ENCODE assay signal across 1 cellular context in the genomic region with DNA sequence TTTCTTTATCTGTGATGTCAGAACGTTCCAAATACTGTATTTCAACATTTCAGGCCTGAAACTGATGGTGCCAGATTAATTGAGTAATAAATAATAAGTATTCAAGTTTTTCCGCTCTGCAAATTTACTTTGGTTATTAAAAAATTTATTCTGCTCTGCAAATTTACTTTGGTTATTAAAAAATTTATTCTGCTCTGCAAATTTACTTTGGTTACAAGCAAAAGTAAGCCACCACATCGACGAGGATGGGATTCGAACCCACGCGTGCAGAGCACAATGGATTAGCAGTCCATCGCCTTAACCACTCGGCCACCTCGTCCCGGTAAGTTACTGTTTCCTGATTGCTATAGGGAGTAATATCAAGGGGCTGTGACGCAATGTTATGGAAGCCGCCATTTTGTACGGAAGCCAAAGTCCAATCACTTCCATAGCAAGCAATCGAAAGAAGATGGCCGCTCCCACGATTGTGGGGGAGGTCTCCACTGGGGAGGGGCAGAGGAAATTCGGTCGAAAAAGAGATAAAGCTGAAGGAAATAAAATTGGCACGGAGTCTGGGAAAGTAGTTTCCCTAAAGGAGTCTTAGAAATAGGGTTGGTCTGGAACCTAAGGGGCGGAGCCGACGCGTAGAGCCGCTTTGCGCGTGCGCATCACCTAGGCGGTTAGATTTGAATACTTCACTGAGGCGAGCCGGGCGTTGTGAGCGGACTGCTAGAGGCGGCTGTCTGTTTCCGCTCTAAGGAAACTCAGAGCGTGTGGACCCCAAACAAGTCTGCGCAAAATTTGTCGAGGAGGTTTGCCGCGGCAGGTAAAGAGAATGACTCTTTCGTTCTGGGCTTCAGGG.
TF ChIP-seq lines count a peak whose summit lies in the region.

A gene with protein sequence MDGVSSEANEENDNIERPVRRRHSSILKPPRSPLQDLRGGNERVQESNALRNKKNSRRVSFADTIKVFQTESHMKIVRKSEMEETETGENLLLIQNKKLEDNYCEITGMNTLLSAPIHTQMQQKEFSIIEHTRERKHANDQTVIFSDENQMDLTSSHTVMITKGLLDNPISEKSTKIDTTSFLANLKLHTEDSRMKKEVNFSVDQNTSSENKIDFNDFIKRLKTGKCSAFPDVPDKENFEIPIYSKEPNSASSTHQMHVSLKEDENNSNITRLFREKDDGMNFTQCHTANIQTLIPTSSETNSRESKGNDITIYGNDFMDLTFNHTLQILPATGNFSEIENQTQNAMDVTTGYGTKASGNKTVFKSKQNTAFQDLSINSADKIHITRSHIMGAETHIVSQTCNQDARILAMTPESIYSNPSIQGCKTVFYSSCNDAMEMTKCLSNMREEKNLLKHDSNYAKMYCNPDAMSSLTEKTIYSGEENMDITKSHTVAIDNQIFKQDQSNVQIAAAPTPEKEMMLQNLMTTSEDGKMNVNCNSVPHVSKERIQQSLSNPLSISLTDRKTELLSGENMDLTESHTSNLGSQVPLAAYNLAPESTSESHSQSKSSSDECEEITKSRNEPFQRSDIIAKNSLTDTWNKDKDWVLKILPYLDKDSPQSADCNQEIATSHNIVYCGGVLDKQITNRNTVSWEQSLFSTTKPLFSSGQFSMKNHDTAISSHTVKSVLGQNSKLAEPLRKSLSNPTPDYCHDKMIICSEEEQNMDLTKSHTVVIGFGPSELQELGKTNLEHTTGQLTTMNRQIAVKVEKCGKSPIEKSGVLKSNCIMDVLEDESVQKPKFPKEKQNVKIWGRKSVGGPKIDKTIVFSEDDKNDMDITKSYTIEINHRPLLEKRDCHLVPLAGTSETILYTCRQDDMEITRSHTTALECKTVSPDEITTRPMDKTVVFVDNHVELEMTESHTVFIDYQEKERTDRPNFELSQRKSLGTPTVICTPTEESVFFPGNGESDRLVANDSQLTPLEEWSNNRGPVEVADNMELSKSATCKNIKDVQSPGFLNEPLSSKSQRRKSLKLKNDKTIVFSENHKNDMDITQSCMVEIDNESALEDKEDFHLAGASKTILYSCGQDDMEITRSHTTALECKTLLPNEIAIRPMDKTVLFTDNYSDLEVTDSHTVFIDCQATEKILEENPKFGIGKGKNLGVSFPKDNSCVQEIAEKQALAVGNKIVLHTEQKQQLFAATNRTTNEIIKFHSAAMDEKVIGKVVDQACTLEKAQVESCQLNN (N-terminal part only) (plus strand): TSS at position 662 of the 841 bp plus-strand sequence. CDS start 8,683 bp downstream, outside the sequence.

TF ChIP-seq in K562, 482 proteins besides CTCF, POLR2A, EP300 and RAD21 (continued from another document and continues in another):
- TF ChIP-seq, protein P1, sequence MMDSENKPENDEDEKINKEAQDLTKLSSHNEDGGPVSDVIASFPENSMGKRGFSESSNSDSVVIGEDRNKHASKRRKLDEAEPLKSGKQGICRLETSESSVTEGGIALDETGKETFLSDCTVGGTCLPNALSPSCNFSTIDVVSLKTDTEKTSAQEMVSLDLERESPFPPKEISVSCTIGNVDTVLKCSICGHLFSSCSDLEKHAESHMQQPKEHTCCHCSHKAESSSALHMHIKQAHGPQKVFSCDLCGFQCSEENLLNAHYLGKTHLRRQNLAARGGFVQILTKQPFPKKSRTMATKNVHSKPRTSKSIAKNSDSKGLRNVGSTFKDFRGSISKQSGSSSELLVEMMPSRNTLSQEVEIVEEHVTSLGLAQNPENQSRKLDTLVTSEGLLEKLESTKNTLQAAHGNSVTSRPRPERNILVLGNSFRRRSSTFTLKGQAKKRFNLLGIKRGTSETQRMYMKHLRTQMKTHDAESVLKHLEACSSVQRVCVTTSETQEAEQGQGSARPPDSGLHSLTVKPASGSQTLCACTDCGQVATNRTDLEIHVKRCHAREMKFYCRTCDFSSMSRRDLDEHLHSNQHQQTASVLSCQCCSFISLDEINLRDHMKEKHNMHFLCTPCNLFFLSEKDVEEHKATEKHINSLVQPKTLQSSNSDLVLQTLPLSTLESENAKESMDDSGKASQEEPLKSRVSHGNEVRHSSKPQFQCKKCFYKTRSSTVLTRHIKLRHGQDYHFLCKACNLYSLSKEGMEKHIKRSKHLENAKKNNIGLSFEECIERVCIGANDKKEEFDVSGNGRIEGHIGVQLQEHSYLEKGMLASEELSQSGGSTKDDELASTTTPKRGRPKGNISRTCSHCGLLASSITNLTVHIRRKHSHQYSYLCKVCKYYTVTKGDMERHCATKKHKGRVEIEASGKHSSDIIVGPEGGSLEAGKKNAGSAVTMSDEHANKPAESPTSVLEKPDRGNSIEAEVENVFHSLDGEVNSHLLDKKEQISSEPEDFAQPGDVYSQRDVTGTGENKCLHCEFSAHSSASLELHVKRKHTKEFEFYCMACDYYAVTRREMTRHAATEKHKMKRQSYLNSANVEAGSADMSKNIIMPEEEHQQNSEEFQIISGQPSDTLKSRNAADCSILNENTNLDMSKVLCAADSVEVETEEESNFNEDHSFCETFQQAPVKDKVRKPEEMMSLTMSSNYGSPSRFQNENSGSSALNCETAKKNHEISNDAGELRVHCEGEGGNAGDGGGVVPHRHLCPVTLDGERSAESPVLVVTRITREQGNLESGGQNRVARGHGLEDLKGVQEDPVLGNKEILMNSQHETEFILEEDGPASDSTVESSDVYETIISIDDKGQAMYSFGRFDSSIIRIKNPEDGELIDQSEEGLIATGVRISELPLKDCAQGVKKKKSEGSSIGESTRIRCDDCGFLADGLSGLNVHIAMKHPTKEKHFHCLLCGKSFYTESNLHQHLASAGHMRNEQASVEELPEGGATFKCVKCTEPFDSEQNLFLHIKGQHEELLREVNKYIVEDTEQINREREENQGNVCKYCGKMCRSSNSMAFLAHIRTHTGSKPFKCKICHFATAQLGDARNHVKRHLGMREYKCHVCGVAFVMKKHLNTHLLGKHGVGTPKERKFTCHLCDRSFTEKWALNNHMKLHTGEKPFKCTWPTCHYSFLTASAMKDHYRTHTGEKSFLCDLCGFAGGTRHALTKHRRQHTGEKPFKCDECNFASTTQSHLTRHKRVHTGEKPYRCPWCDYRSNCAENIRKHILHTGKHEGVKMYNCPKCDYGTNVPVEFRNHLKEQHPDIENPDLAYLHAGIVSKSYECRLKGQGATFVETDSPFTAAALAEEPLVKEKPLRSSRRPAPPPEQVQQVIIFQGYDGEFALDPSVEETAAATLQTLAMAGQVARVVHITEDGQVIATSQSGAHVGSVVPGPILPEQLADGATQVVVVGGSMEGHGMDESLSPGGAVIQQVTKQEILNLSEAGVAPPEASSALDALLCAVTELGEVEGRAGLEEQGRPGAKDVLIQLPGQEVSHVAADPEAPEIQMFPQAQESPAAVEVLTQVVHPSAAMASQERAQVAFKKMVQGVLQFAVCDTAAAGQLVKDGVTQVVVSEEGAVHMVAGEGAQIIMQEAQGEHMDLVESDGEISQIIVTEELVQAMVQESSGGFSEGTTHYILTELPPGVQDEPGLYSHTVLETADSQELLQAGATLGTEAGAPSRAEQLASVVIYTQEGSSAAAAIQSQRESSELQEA (IDR thresholded peaks at IDR 0.05; ENCODE audit: low read depth): peak; percentile 82
- TF ChIP-seq OTX1 (CRISPR knock-in tag; IDR thresholded peaks at IDR 0.05): no peak
- TF ChIP-seq, protein P2, sequence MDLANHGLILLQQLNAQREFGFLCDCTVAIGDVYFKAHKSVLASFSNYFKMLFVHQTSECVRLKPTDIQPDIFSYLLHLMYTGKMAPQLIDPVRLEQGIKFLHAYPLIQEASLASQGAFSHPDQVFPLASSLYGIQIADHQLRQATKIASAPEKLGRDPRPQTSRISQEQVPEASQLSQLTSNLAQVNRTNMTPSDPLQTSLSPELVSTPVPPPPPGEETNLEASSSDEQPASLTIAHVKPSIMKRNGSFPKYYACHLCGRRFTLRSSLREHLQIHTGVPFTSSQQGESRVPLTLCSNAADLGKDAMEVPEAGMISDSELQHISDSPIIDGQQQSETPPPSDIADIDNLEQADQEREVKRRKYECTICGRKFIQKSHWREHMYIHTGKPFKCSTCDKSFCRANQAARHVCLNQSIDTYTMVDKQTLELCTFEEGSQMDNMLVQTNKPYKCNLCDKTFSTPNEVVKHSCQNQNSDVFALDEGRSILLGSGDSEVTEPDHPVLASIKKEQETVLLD (IDR thresholded peaks at IDR 0.05): peak; percentile 94
- TF ChIP-seq ZNF551 (CRISPR knock-in tag; IDR thresholded peaks at IDR 0.05): no peak
- no peak for TF ChIP-seq MCM3 (IDR thresholded peaks at IDR 0.05)
- no peak for TF ChIP-seq ZNF778 (CRISPR knock-in tag; IDR thresholded peaks at IDR 0.05)
- no peak for TF ChIP-seq POLR2AphosphoS2 (IDR thresholded peaks at IDR 0.05; ENCODE audit: low read length)
- no peak for TF ChIP-seq ILF3 (IDR thresholded peaks at IDR 0.05; ENCODE audit: borderline replicate concordance)
- TF ChIP-seq TRIM28 (IDR thresholded peaks at IDR 0.05): 0 out of 2 replicates have a peak, but pooled peaks have one; percentile 61
- peak; percentile 27; the same call in 1 of the 2 replicates for TF ChIP-seq ZSCAN29 (IDR thresholded peaks at IDR 0.05)
- peak; percentile 88 for TF ChIP-seq SUPT5H (IDR thresholded peaks at IDR 0.05)
- peak; percentile 5; the same call in 1 of the 2 replicates for TF ChIP-seq SMAD3 (CRISPR knock-in tag; conservative IDR thresholded peaks at IDR 0.05)
- TF ChIP-seq, protein P3, sequence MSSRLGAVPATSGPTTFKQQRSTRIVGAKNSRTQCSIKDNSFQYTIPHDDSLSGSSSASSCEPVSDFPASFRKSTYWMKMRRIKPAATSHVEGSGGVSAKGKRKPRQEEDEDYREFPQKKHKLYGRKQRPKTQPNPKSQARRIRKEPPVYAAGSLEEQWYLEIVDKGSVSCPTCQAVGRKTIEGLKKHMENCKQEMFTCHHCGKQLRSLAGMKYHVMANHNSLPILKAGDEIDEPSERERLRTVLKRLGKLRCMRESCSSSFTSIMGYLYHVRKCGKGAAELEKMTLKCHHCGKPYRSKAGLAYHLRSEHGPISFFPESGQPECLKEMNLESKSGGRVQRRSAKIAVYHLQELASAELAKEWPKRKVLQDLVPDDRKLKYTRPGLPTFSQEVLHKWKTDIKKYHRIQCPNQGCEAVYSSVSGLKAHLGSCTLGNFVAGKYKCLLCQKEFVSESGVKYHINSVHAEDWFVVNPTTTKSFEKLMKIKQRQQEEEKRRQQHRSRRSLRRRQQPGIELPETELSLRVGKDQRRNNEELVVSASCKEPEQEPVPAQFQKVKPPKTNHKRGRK (tag; IDR thresholded peaks at IDR 0.05): no peak
- TF ChIP-seq, protein P4, sequence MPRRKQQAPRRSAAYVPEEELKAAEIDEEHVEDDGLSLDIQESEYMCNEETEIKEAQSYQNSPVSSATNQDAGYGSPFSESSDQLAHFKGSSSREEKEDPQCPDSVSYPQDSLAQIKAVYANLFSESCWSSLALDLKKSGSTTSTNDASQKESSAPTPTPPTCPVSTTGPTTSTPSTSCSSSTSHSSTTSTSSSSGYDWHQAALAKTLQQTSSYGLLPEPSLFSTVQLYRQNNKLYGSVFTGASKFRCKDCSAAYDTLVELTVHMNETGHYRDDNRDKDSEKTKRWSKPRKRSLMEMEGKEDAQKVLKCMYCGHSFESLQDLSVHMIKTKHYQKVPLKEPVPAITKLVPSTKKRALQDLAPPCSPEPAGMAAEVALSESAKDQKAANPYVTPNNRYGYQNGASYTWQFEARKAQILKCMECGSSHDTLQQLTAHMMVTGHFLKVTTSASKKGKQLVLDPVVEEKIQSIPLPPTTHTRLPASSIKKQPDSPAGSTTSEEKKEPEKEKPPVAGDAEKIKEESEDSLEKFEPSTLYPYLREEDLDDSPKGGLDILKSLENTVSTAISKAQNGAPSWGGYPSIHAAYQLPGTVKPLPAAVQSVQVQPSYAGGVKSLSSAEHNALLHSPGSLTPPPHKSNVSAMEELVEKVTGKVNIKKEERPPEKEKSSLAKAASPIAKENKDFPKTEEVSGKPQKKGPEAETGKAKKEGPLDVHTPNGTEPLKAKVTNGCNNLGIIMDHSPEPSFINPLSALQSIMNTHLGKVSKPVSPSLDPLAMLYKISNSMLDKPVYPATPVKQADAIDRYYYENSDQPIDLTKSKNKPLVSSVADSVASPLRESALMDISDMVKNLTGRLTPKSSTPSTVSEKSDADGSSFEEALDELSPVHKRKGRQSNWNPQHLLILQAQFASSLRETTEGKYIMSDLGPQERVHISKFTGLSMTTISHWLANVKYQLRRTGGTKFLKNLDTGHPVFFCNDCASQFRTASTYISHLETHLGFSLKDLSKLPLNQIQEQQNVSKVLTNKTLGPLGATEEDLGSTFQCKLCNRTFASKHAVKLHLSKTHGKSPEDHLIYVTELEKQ (CRISPR knock-in tag; IDR thresholded peaks at IDR 0.05): no peak
- TF ChIP-seq KAT2B (IDR thresholded peaks at IDR 0.05; ENCODE audit: low read depth, low read length): no peak
- peak; percentile 38 for TF ChIP-seq TCF3 (CRISPR knock-in tag; IDR thresholded peaks at IDR 0.05)
- peak; percentile 75 for TF ChIP-seq HDAC3 (IDR thresholded peaks at IDR 0.05; ENCODE audit: borderline replicate concordance, partially characterized antibody)
- peak; percentile 54 for TF ChIP-seq EHMT2 (IDR thresholded peaks at IDR 0.05)
- TF ChIP-seq NCOA6 (IDR thresholded peaks at IDR 0.05): peak; percentile 56; the same call in 1 of the 2 replicates
- TF ChIP-seq ARID1B (IDR thresholded peaks at IDR 0.05): peak; percentile 48
- TF ChIP-seq SIN3A (IDR thresholded peaks at IDR 0.05; ENCODE audit: borderline replicate concordance in 2 of 2, control insufficient read depth in 1 of 2, low read depth in 2 of 2, low read length in 2 of 2): peak; percentile 82 to 84; a peak in 2 of 4 replicates
- peak; percentile 78 for TF ChIP-seq POLR2AphosphoS5 (IDR thresholded peaks at IDR 0.05; ENCODE audit: control insufficient read depth, insufficient read depth, low read depth, low read length)
- no peak for TF ChIP-seq CBX8 (IDR thresholded peaks at IDR 0.05; ENCODE audit: borderline replicate concordance, extremely low read depth, low read depth, low read length, poor library complexity, severe bottlenecking)
- TF ChIP-seq, protein P5, sequence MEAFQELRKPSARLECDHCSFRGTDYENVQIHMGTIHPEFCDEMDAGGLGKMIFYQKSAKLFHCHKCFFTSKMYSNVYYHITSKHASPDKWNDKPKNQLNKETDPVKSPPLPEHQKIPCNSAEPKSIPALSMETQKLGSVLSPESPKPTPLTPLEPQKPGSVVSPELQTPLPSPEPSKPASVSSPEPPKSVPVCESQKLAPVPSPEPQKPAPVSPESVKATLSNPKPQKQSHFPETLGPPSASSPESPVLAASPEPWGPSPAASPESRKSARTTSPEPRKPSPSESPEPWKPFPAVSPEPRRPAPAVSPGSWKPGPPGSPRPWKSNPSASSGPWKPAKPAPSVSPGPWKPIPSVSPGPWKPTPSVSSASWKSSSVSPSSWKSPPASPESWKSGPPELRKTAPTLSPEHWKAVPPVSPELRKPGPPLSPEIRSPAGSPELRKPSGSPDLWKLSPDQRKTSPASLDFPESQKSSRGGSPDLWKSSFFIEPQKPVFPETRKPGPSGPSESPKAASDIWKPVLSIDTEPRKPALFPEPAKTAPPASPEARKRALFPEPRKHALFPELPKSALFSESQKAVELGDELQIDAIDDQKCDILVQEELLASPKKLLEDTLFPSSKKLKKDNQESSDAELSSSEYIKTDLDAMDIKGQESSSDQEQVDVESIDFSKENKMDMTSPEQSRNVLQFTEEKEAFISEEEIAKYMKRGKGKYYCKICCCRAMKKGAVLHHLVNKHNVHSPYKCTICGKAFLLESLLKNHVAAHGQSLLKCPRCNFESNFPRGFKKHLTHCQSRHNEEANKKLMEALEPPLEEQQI (IDR thresholded peaks at IDR 0.05): peak; percentile 93
- TF ChIP-seq NFE2 (IDR thresholded peaks at IDR 0.05; ENCODE audit: low read depth): no peak
- TF ChIP-seq SMARCB1 (IDR thresholded peaks at IDR 0.05; ENCODE audit: insufficient read length, low read depth): no peak
- peak; percentile 61 for TF ChIP-seq ETV1 (tag; conservative IDR thresholded peaks at IDR 0.05; ENCODE audit: low read depth)
- TF ChIP-seq ZNF274 (IDR thresholded peaks at IDR 0.05; ENCODE audit: borderline replicate concordance, low read depth, low read length): no peak
- TF ChIP-seq CBFA2T3 (IDR thresholded peaks at IDR 0.05): no peak
